1 cellular context compared by ENCODE assay signal in genomic region chr9:126482361-126483044, GRCh38.
TF ChIP-seq lines count a peak whose summit lies in the region.

No MANE protein-coding gene starts in this region.

TF ChIP-seq in WTC11, 78 proteins besides CTCF, POLR2A, EP300 and RAD21 (continued from another document):
- TF ChIP-seq ZNF532 (CRISPR knock-in tag; IDR thresholded peaks at IDR 0.05; ENCODE audit: borderline replicate concordance), result no peak
